Comparison of ENCODE assay signal across 12 cellular contexts in genomic region chr22:37189011-37189466, GRCh38. TPM values are rescaled to one million over a fixed set of nuclear protein-coding genes. Genes with fewer than 3 reads are reported as not detected.
DNase-seq lines count a peak whose midpoint lies in the region; ATAC-seq and TF ChIP-seq lines count a peak whose summit lies in the region.
"Had no signal": no experiment of that assay in that cellular context is flagged by ENCODE, and none has a peak within 500 bp of the region (broad histone marks: within the 10 kb centered on the region; RNA-seq: fewer than 3 reads in every experiment).

No MANE protein-coding gene starts in this region.

- intact Hi-C loops in IMR-90 (cut with micrococcal nuclease), result no loop called here
- intact Hi-C loops in activated T-helper 2 cell treated with anti-CD3 and anti-CD28 coated beads, Interferon-gamma antibody, Interleukin-2, Interleukin-4, amounts not matched to agents 10 μg/mL and 5 μg/mL and 100 μg/mL, durations not matched to agents 14 hours and 24 hours and 36 hours (cut with micrococcal nuclease), result no loop called here

- no TSS peak for BruUV-seq in IMR-90 (replicated peaks; lab: Mats Ljungman, UMichigan)

- no peaks in the 10 kb centered on the region for H4K20me1 ChIP-seq in IMR-90 (ENCODE audit: insufficient read depth, low read length)

- peaks cover 21% of the 10 kb centered on the region for H3K36me3 Mint-ChIP-seq in activated T-helper 2 cell treated with anti-CD3 and anti-CD28 coated beads, Interferon-gamma antibody, Interleukin-2, Interleukin-4, amounts not matched to agents 10 μg/mL and 5 μg/mL and 100 μg/mL, durations not matched to agents 14 hours and 24 hours and 36 hours (ENCODE audit: low read depth)
- no peaks in the 10 kb centered on the region for H3K36me3 Mint-ChIP-seq in stimulated activated effector memory CD8-positive, alpha-beta T cell treated with anti-CD3 and anti-CD28 coated beads, Interleukin-12 subunit alpha, Interleukin-12 subunit beta, amount 100 ng/mL, for 72 hours

- no peak overlapping the region for H2AFZ ChIP-seq in IMR-90 (replicated peaks; ENCODE audit: low read length, poor library complexity)

- H3K18ac ChIP-seq in IMR-90 (ENCODE audit: low read depth, low read length), result no peak overlapping the region; the same call in 1 of the 2 replicates

- H3K27ac ChIP-seq in IMR-90 (ENCODE audit: insufficient read depth, low read length) (no peak overlapping the region), iPS-18a (ENCODE audit: low read length) (no peak overlapping the region)

- no peak overlapping the region for H3K14ac ChIP-seq in IMR-90 (replicated peaks; ENCODE audit: low read depth, low read length)

- no peak overlapping the region for H3K4me3 ChIP-seq in IMR-90 (ENCODE audit: insufficient read depth, low read depth, low read length)
- H3K4me3 ChIP-seq in iPS-18a (ENCODE audit: low read length), result peak overlapping the region; percentile 35

- POLR2A ChIA-PET in IMR-90 (lab: Charles Lee; ENCODE audit: unreplicated experiment), result no interaction called here

- peaks cover 5% of the 10 kb centered on the region for H3K9me3 Mint-ChIP-seq in activated T-helper 2 cell treated with anti-CD3 and anti-CD28 coated beads, Interferon-gamma antibody, Interleukin-2, Interleukin-4, amounts not matched to agents 10 μg/mL and 5 μg/mL and 100 μg/mL, durations not matched to agents 14 hours and 24 hours and 36 hours
- no peaks in the 10 kb centered on the region for H3K9me3 Mint-ChIP-seq in stimulated activated effector memory CD8-positive, alpha-beta T cell treated with anti-CD3 and anti-CD28 coated beads, Interleukin-12 subunit alpha, Interleukin-12 subunit beta, amount 100 ng/mL, for 72 hours

- H3K9ac ChIP-seq in IMR-90 (ENCODE audit: low read depth, low read length), result no peak overlapping the region
- peak overlapping the region; percentile 2 for H3K9ac ChIP-seq in iPS-18a (ENCODE audit: low read length)

- WGBS in IMR-90 (ENCODE audit: extremely low coverage in 2 of 2, insufficient read length in 1 of 2), 2 experiments, result no CpG with 5 or more reads among the region's 2 CpGs

- peaks cover 1% of the 10 kb centered on the region; the same call in 1 of the 2 replicates for H3K36me3 ChIP-seq in IMR-90 (ENCODE audit: control insufficient read depth, insufficient read depth, low read length)
- H3K36me3 ChIP-seq in iPS-18a (ENCODE audit: control insufficient read depth, low read depth, low read length), result no peaks in the 10 kb centered on the region

- peak overlapping the region; percentile 11 for H3K27ac Mint-ChIP-seq in activated T-helper 2 cell treated with anti-CD3 and anti-CD28 coated beads, Interferon-gamma antibody, Interleukin-2, Interleukin-4, amounts not matched to agents 10 μg/mL and 5 μg/mL and 100 μg/mL, durations not matched to agents 14 hours and 24 hours and 36 hours
- H3K27ac Mint-ChIP-seq in stimulated activated effector memory CD8-positive, alpha-beta T cell treated with anti-CD3 and anti-CD28 coated beads, Interleukin-12 subunit alpha, Interleukin-12 subunit beta, amount 100 ng/mL, for 72 hours, result peak overlapping the region; percentile 61

- H3K4me2 ChIP-seq in IMR-90 (ENCODE audit: low read depth, low read length), result peak overlapping the region; percentile 10; the same call in 1 of the 2 replicates

- no peak overlapping the region for H4K5ac ChIP-seq in IMR-90 (ENCODE audit: low read depth, low read length)

- H2BK120ac ChIP-seq in IMR-90 (ENCODE audit: low read depth, low read length), result no peak overlapping the region

- in situ Hi-C loops in IMR-90 (cut with MboI; ENCODE audit: low sequenced_read_pairs), result no loop called here

- peaks cover 8% of the 10 kb centered on the region for H3K9me1 ChIP-seq in IMR-90 (ENCODE audit: insufficient read depth, low read length)

- H4K91ac ChIP-seq in IMR-90 (ENCODE audit: insufficient read depth, low read depth, low read length), result no peak overlapping the region

- CTCF ChIA-PET in IMR-90 (lab: Yijun Ruan, JAX), result no interaction called here

- no peak overlapping the region for H3K4me3 Mint-ChIP-seq in activated T-helper 2 cell treated with anti-CD3 and anti-CD28 coated beads, Interferon-gamma antibody, Interleukin-2, Interleukin-4, amounts not matched to agents 10 μg/mL and 5 μg/mL and 100 μg/mL, durations not matched to agents 14 hours and 24 hours and 36 hours (ENCODE audit: low read depth)
- H3K4me3 Mint-ChIP-seq in stimulated activated effector memory CD8-positive, alpha-beta T cell treated with anti-CD3 and anti-CD28 coated beads, Interleukin-12 subunit alpha, Interleukin-12 subunit beta, amount 100 ng/mL, for 72 hours, result peak overlapping the region; percentile 30

- dilution Hi-C loops in IMR-90 (cut with HindIII; ENCODE audit: low sequenced_read_pairs, unreplicated experiment), result no loop called here

- no peaks in the 10 kb centered on the region for H3K27me3 ChIP-seq in IMR-90 (ENCODE audit: control insufficient read depth, insufficient read depth, low read length)
- H3K27me3 ChIP-seq in iPS-18a (ENCODE audit: control insufficient read depth, insufficient read depth, low read length), result no peaks in the 10 kb centered on the region

- no peaks in the 10 kb centered on the region for H3K27me3 Mint-ChIP-seq in activated T-helper 2 cell treated with anti-CD3 and anti-CD28 coated beads, Interferon-gamma antibody, Interleukin-2, Interleukin-4, amounts not matched to agents 10 μg/mL and 5 μg/mL and 100 μg/mL, durations not matched to agents 14 hours and 24 hours and 36 hours (ENCODE audit: low read depth)

- H3K4ac ChIP-seq in IMR-90 (ENCODE audit: low read depth, low read length), result no peak overlapping the region

- DNase-seq in IMR-90 (no peak), DMS153 treated with DMSO at 0.1 percent for 48 hours (lab: John Stamatoyannopoulos, UW; ENCODE audit: unreplicated experiment) (no peak)
- no peak for DNase-seq in activated T-helper 2 cell treated with anti-CD3 and anti-CD28 coated beads, Interferon-gamma antibody, Interleukin-2, Interleukin-4, amounts not matched to agents 10 μg/mL and 5 μg/mL and 100 μg/mL, durations not matched to agents 14 hours and 24 hours and 36 hours (ENCODE audit: low spot score)
- no peak for DNase-seq in stimulated activated effector memory CD8-positive, alpha-beta T cell treated with anti-CD3 and anti-CD28 coated beads, Interleukin-12 subunit alpha, Interleukin-12 subunit beta, amount 100 ng/mL, for 72 hours (ENCODE audit: low spot score in 2 of 2)
- DNase-seq: activated CD8-positive, alpha-beta memory T cell treated with anti-CD3 and anti-CD28 coated beads, Interleukin-2, amount 50 U/mL, for 4 hours had no signal

- 0 out of 2 replicates have a peak overlapping the region, but pooled peaks have one; percentile 12 for H2AK5ac ChIP-seq in IMR-90 (ENCODE audit: low read depth, low read length)

- peak overlapping the region in 1 of 2 experiments; percentile 12; a peak in 2 of 4 replicates for H4K8ac ChIP-seq in IMR-90 (ENCODE audit: low read depth in 2 of 2, low read length in 2 of 2)

- ATAC-seq in IMR-90 (ENCODE audit: low read depth) (no peak), GM21360 (IDR thresholded peaks at IDR 0.05; ENCODE audit: unreplicated experiment) (no peak), GM19467 (IDR thresholded peaks at IDR 0.05; ENCODE audit: unreplicated experiment) (no peak), GM19395 (IDR thresholded peaks at IDR 0.05; ENCODE audit: unreplicated experiment) (no peak)
- no peak for ATAC-seq in stimulated activated effector memory CD8-positive, alpha-beta T cell treated with anti-CD3 and anti-CD28 coated beads, Interleukin-12 subunit alpha, Interleukin-12 subunit beta, amount 100 ng/mL, for 72 hours

- no peak overlapping the region for H2BK5ac ChIP-seq in IMR-90 (ENCODE audit: low read depth, low read length, poor library complexity, severe bottlenecking)

- H3K9me3 ChIP-seq in IMR-90 (ENCODE audit: control insufficient read depth, insufficient read depth, low read length) (no peaks in the 10 kb centered on the region), iPS-18a (ENCODE audit: control insufficient read depth, low read depth, low read length) (peaks cover 7% of the 10 kb centered on the region)

- H3K23ac ChIP-seq in IMR-90 (ENCODE audit: low read depth, low read length), result no peak overlapping the region

- no peak for TF ChIP-seq CTCF in IMR-90 (conservative IDR thresholded peaks at IDR 0.05; ENCODE audit: low read depth, low read length)

- TF ChIP-seq POLR2A in IMR-90 (IDR thresholded peaks at IDR 0.05; ENCODE audit: low read depth, low read length), result no peak

- H3K4me1 ChIP-seq in IMR-90 (ENCODE audit: control insufficient read depth, insufficient read depth, low read length), result peaks cover 18% of the 10 kb centered on the region
- H3K4me1 ChIP-seq in iPS-18a (ENCODE audit: control insufficient read depth, low read depth, low read length), result peaks cover 25% of the 10 kb centered on the region

- H2BK20ac ChIP-seq in IMR-90 (ENCODE audit: low read depth, low read length), result no peak overlapping the region

- no peak for TF ChIP-seq RAD21 in IMR-90 (IDR thresholded peaks at IDR 0.05; ENCODE audit: low read length)

- H3K4me1 Mint-ChIP-seq in activated T-helper 2 cell treated with anti-CD3 and anti-CD28 coated beads, Interferon-gamma antibody, Interleukin-2, Interleukin-4, amounts not matched to agents 10 μg/mL and 5 μg/mL and 100 μg/mL, durations not matched to agents 14 hours and 24 hours and 36 hours (ENCODE audit: low read depth), result peaks cover 46% of the 10 kb centered on the region
- peaks cover 49% of the 10 kb centered on the region for H3K4me1 Mint-ChIP-seq in stimulated activated effector memory CD8-positive, alpha-beta T cell treated with anti-CD3 and anti-CD28 coated beads, Interleukin-12 subunit alpha, Interleukin-12 subunit beta, amount 100 ng/mL, for 72 hours

- peaks cover 0 to 21% of the 10 kb centered on the region in 2 experiments; a peak in 3 of 4 replicates for H3K79me1 ChIP-seq in IMR-90 (ENCODE audit: low read depth in 1 of 2, low read length in 2 of 2)

- no peak overlapping the region for H2BK15ac ChIP-seq in IMR-90 (ENCODE audit: low read depth, low read length)

- no peak overlapping the region for H3K56ac ChIP-seq in IMR-90 (ENCODE audit: extremely low read depth, insufficient read depth, low read length)

- no peak overlapping the region for H2AK9ac ChIP-seq in IMR-90 (replicated peaks; ENCODE audit: low read depth, low read length, poor library complexity)

RNA-seq across cellular contexts. Expression of gene C1QTNF6, which starts 1.0 kb away (rescaled TPM):
- 1.1 TPM in 2 replicates for total RNA-seq in IMR-90 (2012; rRNA removed)
- 10.0 and 10.9 TPM in 2 replicates for polyA plus RNA-seq in IMR-90 (2012; rRNA removed)
- 3.1 and 9.8 TPM in 2 replicates for polyA plus RNA-seq in IMR-90 (2012; cell fraction: cytosol; rRNA removed)
- polyA plus RNA-seq in IMR-90 (2012; cell fraction: nucleus; rRNA removed; ENCODE audit: low replicate concordance), result 53.9 and 59.1 TPM in 2 replicates
- 7.5 and 7.7 TPM in 2 replicates for total RNA-seq in activated T-helper 2 cell treated with anti-CD3 and anti-CD28 coated beads, Interferon-gamma antibody, Interleukin-2, Interleukin-4, amounts not matched to agents 10 μg/mL and 5 μg/mL and 100 μg/mL, durations not matched to agents 14 hours and 24 hours and 36 hours

RNA-seq across cellular contexts. Expression of gene SSTR3, which starts 23.2 kb away (rescaled TPM):
- under 0.01 TPM in 2 replicates for total RNA-seq in IMR-90 (2012; rRNA removed)
- 0.07 TPM in 2 replicates for polyA plus RNA-seq in IMR-90 (2012; rRNA removed)
- polyA plus RNA-seq in IMR-90 (2012; cell fraction: cytosol; rRNA removed), result 0.03 and 0.04 TPM in 2 replicates
- polyA plus RNA-seq in IMR-90 (2012; cell fraction: nucleus; rRNA removed; ENCODE audit: low replicate concordance), result 0.09 and 0.16 TPM in 2 replicates
- 0.64 and 0.75 TPM in 2 replicates for total RNA-seq in activated T-helper 2 cell treated with anti-CD3 and anti-CD28 coated beads, Interferon-gamma antibody, Interleukin-2, Interleukin-4, amounts not matched to agents 10 μg/mL and 5 μg/mL and 100 μg/mL, durations not matched to agents 14 hours and 24 hours and 36 hours
- total RNA-seq: H4, RPMI7951 had no signal
- polyA plus RNA-seq: neural cell had no signal

RNA-seq across cellular contexts. Expression of gene IL2RB, which starts 39.3 kb away (rescaled TPM):
- total RNA-seq in IMR-90 (2012; rRNA removed), result not detected in 2 replicates
- 1.0 and 1.2 TPM in 2 replicates for polyA plus RNA-seq in IMR-90 (2012; rRNA removed)
- polyA plus RNA-seq in IMR-90 (2012; cell fraction: cytosol; rRNA removed), result 0.82 and 1.5 TPM in 2 replicates
- polyA plus RNA-seq in IMR-90 (2012; cell fraction: nucleus; rRNA removed; ENCODE audit: low replicate concordance), result 0.19 and 0.29 TPM in 2 replicates
- total RNA-seq in activated T-helper 2 cell treated with anti-CD3 and anti-CD28 coated beads, Interferon-gamma antibody, Interleukin-2, Interleukin-4, amounts not matched to agents 10 μg/mL and 5 μg/mL and 100 μg/mL, durations not matched to agents 14 hours and 24 hours and 36 hours, result 404 and 410 TPM in 2 replicates
- total RNA-seq: RPMI7951 had no signal
- polyA plus RNA-seq: neural cell had no signal

RNA-seq across cellular contexts. Expression of gene RAC2, which starts 55.0 kb away (rescaled TPM):
- total RNA-seq in IMR-90 (2012; rRNA removed), result 10.0 and 11.1 TPM in 2 replicates
- polyA plus RNA-seq in IMR-90 (2012; rRNA removed), result 72.3 and 77.1 TPM in 2 replicates
- 56.9 and 106 TPM in 2 replicates for polyA plus RNA-seq in IMR-90 (2012; cell fraction: cytosol; rRNA removed)
- 33.8 and 79.6 TPM in 2 replicates for polyA plus RNA-seq in IMR-90 (2012; cell fraction: nucleus; rRNA removed; ENCODE audit: low replicate concordance)
- 499 and 506 TPM in 2 replicates for total RNA-seq in activated T-helper 2 cell treated with anti-CD3 and anti-CD28 coated beads, Interferon-gamma antibody, Interleukin-2, Interleukin-4, amounts not matched to agents 10 μg/mL and 5 μg/mL and 100 μg/mL, durations not matched to agents 14 hours and 24 hours and 36 hours
- polyA plus RNA-seq: neural cell had no signal

Comparison
In these comparisons a context has a peak if more than half of its experiments do, and no peak if none do; other contexts are left out.
1. RNA of gene IL2RB, which starts 39.3 kb away (total RNA-seq): 404 to 410 TPM in activated T-helper 2 cell treated with anti-CD3 and anti-CD28 coated beads, Interferon-gamma antibody, Interleukin-2, Interleukin-4, amounts not matched to agents 10 μg/mL and 5 μg/mL and 100 μg/mL, durations not matched to agents 14 hours and 24 hours and 36 hours; not detected in IMR-90; every median in the first group is over 100 times any median in the second.